In the genomic region with DNA sequence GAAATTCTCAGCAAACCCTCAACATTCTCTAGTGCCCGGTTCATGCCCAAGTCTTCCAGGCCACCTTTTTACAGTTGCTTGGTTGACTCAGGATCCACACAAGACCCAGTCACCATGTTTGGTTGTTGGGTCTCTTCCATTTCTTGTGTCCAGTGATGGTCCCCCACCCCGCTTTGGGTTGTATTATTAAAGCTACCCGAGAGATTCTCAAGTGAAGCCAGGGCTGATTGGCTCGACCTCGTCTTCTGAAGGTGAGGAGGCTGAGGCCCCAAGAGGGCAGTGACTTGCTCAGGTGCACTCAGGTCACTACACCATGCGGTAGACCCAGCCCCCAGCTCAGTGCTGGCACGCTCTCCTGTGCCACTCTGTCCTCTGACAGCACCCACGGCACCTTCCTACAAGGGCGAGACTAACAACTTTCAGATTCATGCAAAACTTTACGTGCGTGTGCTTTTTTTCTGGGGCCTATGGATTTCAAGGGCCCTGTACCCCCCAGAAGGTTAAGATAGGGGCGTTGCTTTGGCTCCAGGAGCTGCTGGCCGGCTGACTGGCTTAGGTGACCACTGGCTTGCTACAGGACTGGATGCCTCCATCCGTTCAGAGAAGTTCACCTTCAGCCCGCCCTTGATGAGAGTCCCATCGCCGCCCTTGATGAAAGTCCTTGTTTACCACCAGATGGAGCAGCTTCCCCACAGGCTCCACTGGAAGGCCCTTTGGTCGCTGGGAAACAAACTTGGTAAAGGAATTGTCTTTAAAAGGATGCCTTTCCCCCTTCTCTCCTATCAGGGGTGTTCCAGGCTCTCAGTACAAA, we compare ENCODE assay signal across 9 cellular contexts. TPM values are rescaled to one million over a fixed set of nuclear protein-coding genes. Genes with fewer than 3 reads are reported as not detected.
DNase-seq lines count a peak whose midpoint lies in the region; ATAC-seq and TF ChIP-seq lines count a peak whose summit lies in the region.
"Had no signal": no experiment of that assay in that cellular context is flagged by ENCODE, and none has a peak within 500 bp of the region (broad histone marks: within the 10 kb centered on the region; RNA-seq: fewer than 3 reads in every experiment).

No MANE protein-coding gene starts in this region.

- no peak overlapping the region for H2AFZ ChIP-seq in mammary epithelial cell (ENCODE audit: low read depth, low read length)

- no peak overlapping the region for H3K27ac ChIP-seq in mammary epithelial cell (ENCODE audit: insufficient read depth, low read depth, low read length)
- H3K27ac ChIP-seq in thoracic aorta: no peak overlapping the region

- H3K9ac ChIP-seq in mammary epithelial cell (ENCODE audit: insufficient read depth, low read length): no peak overlapping the region

- no peaks in the 10 kb centered on the region for H3K36me3 Mint-ChIP-seq in activated CD4-positive, alpha-beta T cell treated with anti-CD3 and anti-CD28 coated beads, Interleukin-2, amount 10 ng/mL, durations not matched to agents 24 days and 14 days (ENCODE audit: low read depth)

- no peak overlapping the region for H3K4me2 ChIP-seq in mammary epithelial cell (ENCODE audit: insufficient read depth, low read depth, low read length)

- H3K4me1 Mint-ChIP-seq in activated CD4-positive, alpha-beta T cell treated with anti-CD3 and anti-CD28 coated beads, Interleukin-2, amount 10 ng/mL, durations not matched to agents 24 days and 14 days: no peaks in the 10 kb centered on the region

- H3K4me1 ChIP-seq in mammary epithelial cell (ENCODE audit: insufficient read depth, low read length): no peaks in the 10 kb centered on the region
- H3K4me1 ChIP-seq in thoracic aorta (ENCODE audit: control insufficient read depth in 1 of 2, low read depth in 2 of 2): no peaks in the 10 kb centered on the region

- in situ Hi-C loops in mammary epithelial cell (cut with MboI; ENCODE audit: low sequenced_read_pairs in 2 of 2): loop anchor here (10.0 to 25.0 kb wide), 2 partner anchors 407 to 415 kb away; no protein-coding TSS in a partner anchor

- no peaks in the 10 kb centered on the region for H4K20me1 ChIP-seq in mammary epithelial cell (ENCODE audit: insufficient read depth, low read length)

- no peak overlapping the region for H3K4me3 Mint-ChIP-seq in activated CD4-positive, alpha-beta T cell treated with anti-CD3 and anti-CD28 coated beads, Interleukin-2, amount 10 ng/mL, durations not matched to agents 24 days and 14 days
- H3K4me3 Mint-ChIP-seq: dendritic cell treated with granulocyte-macrophage colony-stimulating factor and Interleukin-4, amounts not matched to agents 40 ng/mL and 50 ng/mL, for 4 days had no signal

- BruUV-seq in mammary epithelial cell (replicated peaks; lab: Mats Ljungman, UMichigan): no TSS peak

- H3K79me2 ChIP-seq in mammary epithelial cell (ENCODE audit: insufficient read depth, low read length): no peaks in the 10 kb centered on the region

- no peak overlapping the region for H3K27ac Mint-ChIP-seq in activated CD4-positive, alpha-beta T cell treated with anti-CD3 and anti-CD28 coated beads, Interleukin-2, amount 10 ng/mL, durations not matched to agents 24 days and 14 days
- H3K27ac Mint-ChIP-seq: dendritic cell treated with granulocyte-macrophage colony-stimulating factor and Interleukin-4, amounts not matched to agents 40 ng/mL and 50 ng/mL, for 4 days had no signal

- DNase-seq in activated CD4-positive, alpha-beta T cell treated with anti-CD3 and anti-CD28 coated beads, Interleukin-2, amount 10 ng/mL, durations not matched to agents 24 days and 14 days: peak; percentile 62
- DNase-seq in activated CD4-positive, alpha-beta T cell treated with anti-CD3 and anti-CD28 coated beads, Interleukin-2, amount 50 U/mL, for 4 hours: no peak
- peak; percentile 45 for DNase-seq in NCI-H2171 treated with DMSO at 0.1 percent for 48 hours (lab: John Stamatoyannopoulos, UW)
- peak; percentile 33 for DNase-seq in mammary epithelial cell
- peak; percentile 26 for DNase-seq in kidney epithelial cell (ENCODE audit: low read depth)
- DNase-seq in thoracic aorta (ENCODE audit: low spot score): no peak

- CTCF ChIA-PET in mammary epithelial cell (lab: Charles Lee; ENCODE audit: low non-redundant PET): interaction anchor here (0.5 kb wide), 1 partner anchor 455 kb away, joined by 8 read pairs; no protein-coding TSS in a partner anchor

- H3K9me3 ChIP-seq in mammary epithelial cell (replicated peaks; ENCODE audit: insufficient read depth, low read length) (no peaks in the 10 kb centered on the region), thoracic aorta (no peaks in the 10 kb centered on the region)

- dilution Hi-C loops in mammary epithelial cell (cut with HindIII; ENCODE audit: low sequenced_read_pairs): no loop called here

- intact Hi-C loops in activated CD4-positive, alpha-beta T cell treated with anti-CD3 and anti-CD28 coated beads, Interleukin-2, amount 10 ng/mL, durations not matched to agents 24 days and 14 days (cut with micrococcal nuclease): loop anchor here (1.0 kb wide), 1 partner anchor 414 kb away; no protein-coding TSS in a partner anchor
- intact Hi-C loops in mammary epithelial cell (cut with micrococcal nuclease): loop anchor here (1.0 to 10.0 kb wide), 6 partner anchors 120 to 795 kb away; a partner anchor contains a TSS

- H3K27me3 ChIP-seq in mammary epithelial cell (ENCODE audit: insufficient read depth, low read length): no peaks in the 10 kb centered on the region
- H3K27me3 ChIP-seq in kidney epithelial cell (ENCODE audit: control insufficient read depth, insufficient read depth, low read length): peaks cover 8% of the 10 kb centered on the region
- no peaks in the 10 kb centered on the region for H3K27me3 ChIP-seq in thoracic aorta (replicated peaks; ENCODE audit: insufficient read depth)

- H3K36me3 ChIP-seq in mammary epithelial cell (ENCODE audit: insufficient read depth, low read length) (no peaks in the 10 kb centered on the region), kidney epithelial cell (ENCODE audit: control insufficient read depth, insufficient read depth, low read length) (no peaks in the 10 kb centered on the region), thoracic aorta (no peaks in the 10 kb centered on the region)

- TF ChIP-seq CTCF in mammary epithelial cell (conservative IDR thresholded peaks at IDR 0.05 in 1 of 2, IDR thresholded peaks at IDR 0.05 in 1 of 2; ENCODE audit: extremely low read depth in 1 of 2, insufficient read depth in 1 of 2, low read depth in 1 of 2, low read length in 2 of 2) (peak; percentile 54 to 80), kidney epithelial cell (IDR thresholded peaks at IDR 0.05; ENCODE audit: insufficient read depth, low read length, poor library complexity, severe bottlenecking) (peak; percentile 77), thoracic aorta (IDR thresholded peaks at IDR 0.05) (peak; percentile 79)

- WGBS in mammary epithelial cell (ENCODE audit: low coverage, missing lambda C conversion rate): 45% methylated on average over 15 of the region's 18 CpGs

- H3K9me3 Mint-ChIP-seq in activated CD4-positive, alpha-beta T cell treated with anti-CD3 and anti-CD28 coated beads, Interleukin-2, amount 10 ng/mL, durations not matched to agents 24 days and 14 days: no peaks in the 10 kb centered on the region
- H3K9me3 Mint-ChIP-seq: dendritic cell treated with granulocyte-macrophage colony-stimulating factor and Interleukin-4, amounts not matched to agents 40 ng/mL and 50 ng/mL, for 4 days had no signal

- H3K4me3 ChIP-seq in mammary epithelial cell (replicated peaks in 1 of 3; ENCODE audit: insufficient read depth in 1 of 3, low read depth in 2 of 3, low read length in 3 of 3): no peak overlapping the region
- no peak overlapping the region for H3K4me3 ChIP-seq in kidney epithelial cell (ENCODE audit: low read depth, low read length)
- H3K4me3 ChIP-seq in thoracic aorta: no peak overlapping the region

- peaks cover 2% of the 10 kb centered on the region for H3K27me3 Mint-ChIP-seq in activated CD4-positive, alpha-beta T cell treated with anti-CD3 and anti-CD28 coated beads, Interleukin-2, amount 10 ng/mL, durations not matched to agents 24 days and 14 days

- ATAC-seq in thoracic aorta (ENCODE audit: insufficient number of reproducible peaks, low FRiP score, low read depth) (peak; percentile 74), HG02938 (IDR thresholded peaks at IDR 0.05; ENCODE audit: unreplicated experiment) (no peak), HG03520 (IDR thresholded peaks at IDR 0.05; ENCODE audit: unreplicated experiment) (no peak)

RNA-seq across cellular contexts. Expression of a gene that starts 50.4 kb away (rescaled TPM):
- total RNA-seq in activated CD4-positive, alpha-beta T cell treated with anti-CD3 and anti-CD28 coated beads, Interleukin-2, amount 10 ng/mL, durations not matched to agents 24 days and 14 days: not detected in 2 replicates
- total RNA-seq in mammary epithelial cell: not detected
- polyA plus RNA-seq in mammary epithelial cell: not detected
- not detected for polyA minus RNA-seq in mammary epithelial cell
- 0.04 TPM in 1 of 2 replicates, not detected in the other for total RNA-seq in kidney epithelial cell
- 1 to 10 TPM in 1 of 2 donors, not detected in 1; 1.2 TPM for total RNA-seq in thoracic aorta

Comparison
In these comparisons a context has a peak if more than half of its experiments do, and no peak if none do; other contexts are left out.
1. DNase-seq: peak in activated CD4-positive, alpha-beta T cell treated with anti-CD3 and anti-CD28 coated beads, Interleukin-2, amount 10 ng/mL, durations not matched to agents 24 days and 14 days (single experiment), NCI-H2171 treated with DMSO at 0.1 percent for 48 hours (single experiment), mammary epithelial cell (single experiment) and kidney epithelial cell (single experiment); none in activated CD4-positive, alpha-beta T cell treated with anti-CD3 and anti-CD28 coated beads, Interleukin-2, amount 50 U/mL, for 4 hours (0 of 2) and thoracic aorta (single experiment).
2. Peak in every context shown above with its lines, with median percentiles within 50 percentile points of each other: CTCF ChIP-seq.